Comparison of ENCODE assay signal across 1 cellular context in genomic region chr10:1037098-1037497, GRCh38.
TF ChIP-seq lines count a peak whose summit lies in the region.

No MANE protein-coding gene starts in this region.

TF ChIP-seq in K562, 482 proteins besides CTCF, POLR2A, EP300 and RAD21:
- TF ChIP-seq ZNF444 (CRISPR knock-in tag; IDR thresholded peaks at IDR 0.05) (no peak), FOSL1 (tag; conservative IDR thresholded peaks at IDR 0.05) (no peak), NCOA4 (IDR thresholded peaks at IDR 0.05; ENCODE audit: partially characterized antibody) (no peak), RCOR1 (IDR thresholded peaks at IDR 0.05; ENCODE audit: borderline replicate concordance in 1 of 2, low read depth in 2 of 2, low read length in 2 of 2) (no peak), JUNB (CRISPR knock-in tag; conservative IDR thresholded peaks at IDR 0.05) (no peak), HBP1 (CRISPR knock-in tag; IDR thresholded peaks at IDR 0.05) (no peak), SAFB (IDR thresholded peaks at IDR 0.05; ENCODE audit: borderline replicate concordance, low read depth, low read length) (no peak), POLR2AphosphoS5 (IDR thresholded peaks at IDR 0.05; ENCODE audit: control insufficient read depth, insufficient read depth, low read depth, low read length) (no peak), TARDBP (IDR thresholded peaks at IDR 0.05) (no peak), SETDB1 (IDR thresholded peaks at IDR 0.05; ENCODE audit: low read length) (no peak)
